23 cellular contexts compared by ENCODE assay signal in genomic region chr13:85093808-85094207, GRCh38.
DNase-seq lines count a peak whose midpoint lies in the region; ATAC-seq, FAIRE-seq and TF ChIP-seq lines count a peak whose summit lies in the region.
"Had no signal": no experiment of that assay in that cellular context is flagged by ENCODE, and none has a peak within 500 bp of the region (broad histone marks: within the 10 kb centered on the region; RNA-seq: fewer than 3 reads in every experiment).

No MANE protein-coding gene starts in this region.

- H3K36me3 ChIP-seq in bronchial epithelial cell (ENCODE audit: control insufficient read depth, insufficient read depth, low read length), result no peaks in the 10 kb centered on the region
- H3K36me3 ChIP-seq: colonic mucosa, esophagus muscularis mucosa, lower lobe of right lung, vagina had no signal

- H3K4me3 Mint-ChIP-seq in HFFc6, result no peak overlapping the region
- H3K4me3 Mint-ChIP-seq: activated naive CD8-positive, alpha-beta T cell treated with anti-CD3 and anti-CD28 coated beads, Interleukin-2, amount 10 ng/mL, durations not matched to agents 7 days and 5 days; natural killer cell; stimulated activated naive CD8-positive, alpha-beta T cell treated with anti-CD3 and anti-CD28 coated beads, Interleukin-15, Interleukin-2, amounts not matched to agents 100 ng/mL and 50 ng/mL, for 24 hours had no signal

- TF ChIP-seq CTCF in HFFc6 (IDR thresholded peaks at IDR 0.05) (no peak), bronchial epithelial cell (IDR thresholded peaks at IDR 0.05; ENCODE audit: insufficient read depth, low read length, severe bottlenecking) (no peak)

- ATAC-seq in HG02798 (IDR thresholded peaks at IDR 0.05; ENCODE audit: poor library complexity, unreplicated experiment), result no peak
- ATAC-seq: lower lobe of right lung, natural killer cell had no signal

- peaks cover 3% of the 10 kb centered on the region; the same call in 1 of the 2 replicates for H3K36me3 Mint-ChIP-seq in HFFc6 (ENCODE audit: low read depth)
- H3K36me3 Mint-ChIP-seq: activated naive CD8-positive, alpha-beta T cell treated with anti-CD3 and anti-CD28 coated beads, Interleukin-2, amount 10 ng/mL, durations not matched to agents 7 days and 5 days had no signal

- H3K27ac Mint-ChIP-seq in HFFc6, result no peak overlapping the region
- H3K27ac Mint-ChIP-seq: activated naive CD8-positive, alpha-beta T cell treated with anti-CD3 and anti-CD28 coated beads, Interleukin-2, amount 10 ng/mL, durations not matched to agents 7 days and 5 days; natural killer cell; stimulated activated naive CD8-positive, alpha-beta T cell treated with anti-CD3 and anti-CD28 coated beads, Interleukin-15, Interleukin-2, amounts not matched to agents 100 ng/mL and 50 ng/mL, for 24 hours had no signal

- no peaks in the 10 kb centered on the region for H3K27me3 ChIP-seq in bronchial epithelial cell (ENCODE audit: control insufficient read depth, insufficient read depth, low read length)
- H3K27me3 ChIP-seq: colonic mucosa, esophagus muscularis mucosa, vagina had no signal

- no peaks in the 10 kb centered on the region for H3K27me3 Mint-ChIP-seq in HFFc6 (ENCODE audit: insufficient read depth)
- H3K27me3 Mint-ChIP-seq: activated naive CD8-positive, alpha-beta T cell treated with anti-CD3 and anti-CD28 coated beads, Interleukin-2, amount 10 ng/mL, durations not matched to agents 7 days and 5 days; stimulated activated naive CD8-positive, alpha-beta T cell treated with anti-CD3 and anti-CD28 coated beads, Interleukin-15, Interleukin-2, amounts not matched to agents 100 ng/mL and 50 ng/mL, for 24 hours had no signal

- H3K4me1 Mint-ChIP-seq in HFFc6 (ENCODE audit: low read depth), result peaks cover 20% of the 10 kb centered on the region; the same call in 1 of the 2 replicates
- H3K4me1 Mint-ChIP-seq: activated naive CD8-positive, alpha-beta T cell treated with anti-CD3 and anti-CD28 coated beads, Interleukin-2, amount 10 ng/mL, durations not matched to agents 7 days and 5 days; natural killer cell had no signal

- FAIRE-seq in bronchial epithelial cell (lab: Jason Lieb, UNC), result no peak

- peaks cover 4% of the 10 kb centered on the region; the same call in 1 of the 2 replicates for H3K9me3 Mint-ChIP-seq in HFFc6

- DNase-seq in AG20443 (ENCODE audit: low spot score), result peak; percentile 5
- peak; percentile 7 for DNase-seq in HFFc6
- DNase-seq in bronchial epithelial cell (ENCODE audit: low read depth), result peak; percentile 28
- DNase-seq in iPS-NIHi7 (ENCODE audit: extremely low spot score), result peak; percentile 12
- DNase-seq in effector CD8-positive, alpha-beta T cell (lab: John Stamatoyannopoulos, UW), result no peak
- no peak for DNase-seq in dermis blood vessel endothelial cell
- no peak for DNase-seq in NCI-H524 (lab: John Stamatoyannopoulos, UW)
- DNase-seq: ACHN; activated CD4-positive, alpha-beta T cell treated with anti-CD3 and anti-CD28 coated beads, Interleukin-2, amount 50 U/mL, for 4 hours; activated naive CD8-positive, alpha-beta T cell treated with anti-CD3 and anti-CD28 coated beads, Interleukin-2, amount 10 ng/mL, durations not matched to agents 7 days and 5 days; activated T-cell treated with anti-CD3 and anti-CD28 coated beads, Interleukin-2, amount 50 U/mL, for 48 hours; colonic mucosa; GDM1; HCEC 1CT; KG1; lower lobe of right lung; natural killer cell; SK-N-SH; stimulated activated CD4-positive, alpha-beta T cell treated with anti-CD3 and anti-CD28 coated beads, Interleukin-15, amount 100 ng/mL, for 24 hours had no signal

- no peak overlapping the region for H3K4me3 ChIP-seq in bronchial epithelial cell (ENCODE audit: low read depth, low read length)
- H3K4me3 ChIP-seq: colonic mucosa, esophagus muscularis mucosa, lower lobe of right lung, vagina had no signal

Comparison
In these comparisons a context has a peak if more than half of its experiments do, and no peak if none do; other contexts are left out.
1. DNase-seq: peak in AG20443 (single experiment), HFFc6 (single experiment), bronchial epithelial cell (single experiment) and iPS-NIHi7 (single experiment); none in effector CD8-positive, alpha-beta T cell (single experiment), dermis blood vessel endothelial cell (single experiment) and NCI-H524 (0 of 2).